15 cellular contexts compared by ENCODE assay signal in genomic region chr4:25873632-25874129, GRCh38.
"Had no signal": no experiment of that assay in that cellular context is flagged by ENCODE, and none has a peak within 500 bp of the region (broad histone marks: within the 10 kb centered on the region; RNA-seq: fewer than 3 reads in every experiment).

No MANE protein-coding gene starts in this region.

- DNase-seq: activated CD4-positive, alpha-beta T cell treated with anti-CD3 and anti-CD28 coated beads, Interleukin-2, amount 10 ng/mL, durations not matched to agents 24 days and 14 days; activated CD8-positive, alpha-beta memory T cell treated with anti-CD3 and anti-CD28 coated beads for 24 hours; activated naive CD4-positive, alpha-beta T cell treated with Interleukin-2 at 50 U/mL for 16 hours; activated naive CD8-positive, alpha-beta T cell treated with anti-CD3 and anti-CD28 coated beads, Interleukin-2, amount 50 U/mL, for 24 hours; dorsolateral prefrontal cortex; hypothalamus; kidney glomerular epithelial cell; ovary; stimulated activated CD4-positive, alpha-beta T cell treated with anti-CD3 and anti-CD28 coated beads, Interleukin-4, amount 100 ng/mL, for 4 hours; tibial artery had no signal

- H3K36me3 ChIP-seq: ascending aorta, neural progenitor cell, ovary, tibial artery, vagina had no signal

- H3K9ac ChIP-seq: neural progenitor cell had no signal

- H3K9me3 ChIP-seq: ascending aorta, ovary, tibial artery, vagina had no signal

- H2AFZ ChIP-seq: neural progenitor cell had no signal

- ATAC-seq: activated naive CD8-positive, alpha-beta T cell treated with anti-CD3 and anti-CD28 coated beads, Interleukin-2, amount 50 U/mL, for 24 hours; esophagus mucosa; WTC11 had no signal

- H3K4me1 ChIP-seq: ascending aorta, tibial artery, vagina had no signal

- H3K27ac ChIP-seq: ascending aorta, dorsolateral prefrontal cortex, neural progenitor cell, ovary, tibial artery, vagina had no signal

- H3K27me3 ChIP-seq: ascending aorta, dorsolateral prefrontal cortex, neural progenitor cell, ovary, tibial artery, vagina had no signal

- H3K4me3 ChIP-seq: ascending aorta, dorsolateral prefrontal cortex, neural progenitor cell, ovary, tibial artery, vagina had no signal

- H3K4me2 ChIP-seq: neural progenitor cell had no signal
